In the genomic region with DNA sequence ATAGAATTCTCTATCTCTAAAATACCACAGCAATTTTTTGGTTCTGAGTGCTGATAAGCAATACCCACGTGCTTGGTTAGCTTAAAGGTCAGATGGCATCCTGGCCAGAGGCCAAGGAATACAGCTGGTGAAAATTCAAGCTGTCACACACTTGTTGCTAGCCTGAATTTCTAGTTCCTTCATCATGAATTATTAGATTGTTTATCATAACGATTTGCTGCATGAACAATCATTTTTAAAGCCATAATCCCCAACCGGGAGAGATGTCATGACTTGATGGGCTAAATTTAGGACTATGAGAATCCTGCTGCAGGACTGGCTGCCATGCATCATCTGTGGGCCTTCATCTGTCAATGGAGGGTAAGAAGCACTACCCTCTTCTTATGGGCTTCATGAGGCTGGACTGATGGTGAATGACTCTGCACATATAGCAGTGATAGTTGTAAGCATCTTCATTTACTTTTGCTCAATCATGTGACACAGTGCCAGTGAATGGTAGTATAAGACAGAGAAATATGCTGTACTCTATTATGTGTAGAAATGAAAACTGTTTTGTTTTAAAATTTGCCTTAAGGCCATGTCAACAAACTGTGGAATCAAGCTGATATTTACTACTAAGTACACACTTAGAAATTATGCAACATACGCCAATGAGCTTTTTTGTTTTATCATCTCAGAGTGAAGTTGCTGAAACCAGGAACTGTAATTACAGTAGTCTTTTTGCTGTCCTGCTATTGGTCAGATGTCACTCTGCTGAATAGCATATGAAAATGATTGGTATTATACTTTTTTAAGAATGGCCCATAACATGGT, we compare ENCODE assay signal across 11 cellular contexts.
A peak's percentile ranks its signal among the peaks of the same experiment; 100 is the strongest.
DNase-seq lines count a peak whose midpoint lies in the region; ATAC-seq and TF ChIP-seq lines count a peak whose summit lies in the region.
"Had no signal": no experiment of that assay in that cellular context is flagged by ENCODE, and none has a peak within 500 bp of the region (broad histone marks: within the 10 kb centered on the region; RNA-seq: fewer than 3 reads in every experiment).

No MANE protein-coding gene starts in this region.

- CTCF ChIA-PET in activated CD4-positive, alpha-beta T cell treated with anti-CD3 and anti-CD28 coated beads, Interleukin-2, amount 10 ng/mL, durations not matched to agents 7 days and 5 days (lab: Charles Lee), result no interaction called here
- CTCF ChIA-PET in naive thymus-derived CD4-positive, alpha-beta T cell (lab: Charles Lee), result interaction anchor here (0.5 kb wide), 1 partner anchor 132 kb away, joined by 5 read pairs; no protein-coding TSS in a partner anchor

- no peaks in the 10 kb centered on the region for H3K4me1 Mint-ChIP-seq in activated CD4-positive, alpha-beta T cell treated with anti-CD3 and anti-CD28 coated beads, Interleukin-2, amount 10 ng/mL, durations not matched to agents 7 days and 5 days
- no peaks in the 10 kb centered on the region for H3K4me1 Mint-ChIP-seq in naive thymus-derived CD4-positive, alpha-beta T cell

- DNase-seq in HT-29 (ENCODE audit: low spot score), result peak; percentile 47
- peak; percentile 63 for DNase-seq in NCI-H82 treated with DMSO at 0.1 percent for 48 hours (lab: John Stamatoyannopoulos, UW; ENCODE audit: unreplicated experiment)
- DNase-seq in fibroblast of peridontal ligament (ENCODE audit: extremely low read depth), result peak; percentile 52
- peak; percentile 52 for DNase-seq in retinal pigment epithelial cell (ENCODE audit: low read depth)
- no peak for DNase-seq in activated CD4-positive, alpha-beta T cell treated with anti-CD3 and anti-CD28 coated beads, Interleukin-2, amount 10 ng/mL, durations not matched to agents 7 days and 5 days
- DNase-seq in medulla oblongata (ENCODE audit: extremely low spot score), result no peak
- no peak for DNase-seq in naive thymus-derived CD4-positive, alpha-beta T cell
- DNase-seq: activated CD4-positive, alpha-beta T cell treated with anti-CD3 and anti-CD28 coated beads, Interleukin-2, amount 50 U/mL, for 1 hour had no signal

- no peaks in the 10 kb centered on the region for H3K27me3 ChIP-seq in naive thymus-derived CD4-positive, alpha-beta T cell (ENCODE audit: control insufficient read depth in 2 of 2, insufficient read depth in 2 of 2, low read length in 2 of 2)
- H3K27me3 ChIP-seq: heart right ventricle had no signal

- H3K9me3 Mint-ChIP-seq in activated CD4-positive, alpha-beta T cell treated with anti-CD3 and anti-CD28 coated beads, Interleukin-2, amount 10 ng/mL, durations not matched to agents 7 days and 5 days, result no peaks in the 10 kb centered on the region
- H3K9me3 Mint-ChIP-seq in naive thymus-derived CD4-positive, alpha-beta T cell, result peaks cover 0 to 4% (median 0%) of the 10 kb centered on the region in 11 donors

- no peak for TF ChIP-seq CTCF in retinal pigment epithelial cell (conservative IDR thresholded peaks at IDR 0.05; ENCODE audit: low read depth, low read length)

- no peaks in the 10 kb centered on the region for H3K36me3 Mint-ChIP-seq in activated CD4-positive, alpha-beta T cell treated with anti-CD3 and anti-CD28 coated beads, Interleukin-2, amount 10 ng/mL, durations not matched to agents 7 days and 5 days (ENCODE audit: low read depth)
- no peaks in the 10 kb centered on the region for H3K36me3 Mint-ChIP-seq in naive thymus-derived CD4-positive, alpha-beta T cell

- H3K27me3 Mint-ChIP-seq in activated CD4-positive, alpha-beta T cell treated with anti-CD3 and anti-CD28 coated beads, Interleukin-2, amount 10 ng/mL, durations not matched to agents 7 days and 5 days, result peaks cover 2% of the 10 kb centered on the region
- peaks cover 2 to 17% (median 9%) of the 10 kb centered on the region in 5 donors for H3K27me3 Mint-ChIP-seq in naive thymus-derived CD4-positive, alpha-beta T cell

- H3K4me1 ChIP-seq in naive thymus-derived CD4-positive, alpha-beta T cell (ENCODE audit: control insufficient read depth in 2 of 2, insufficient read depth in 2 of 2, low read length in 2 of 2), result no peaks in the 10 kb centered on the region
- H3K4me1 ChIP-seq: parathyroid adenoma had no signal

- H3K36me3 ChIP-seq in naive thymus-derived CD4-positive, alpha-beta T cell (ENCODE audit: control insufficient read depth in 2 of 3, insufficient read depth in 3 of 3, low read length in 3 of 3), result no peaks in the 10 kb centered on the region
- H3K36me3 ChIP-seq: heart right ventricle had no signal

- intact Hi-C loops in naive thymus-derived CD4-positive, alpha-beta T cell (cut with micrococcal nuclease), result no loop called here

- POLR2A ChIA-PET in activated CD4-positive, alpha-beta T cell treated with anti-CD3 and anti-CD28 coated beads, Interleukin-2, amount 10 ng/mL, durations not matched to agents 7 days and 5 days (lab: Charles Lee), result no interaction called here
- POLR2A ChIA-PET in naive thymus-derived CD4-positive, alpha-beta T cell (lab: Charles Lee), result no interaction called here

- no peak for ATAC-seq in GM18505 (IDR thresholded peaks at IDR 0.05; ENCODE audit: unreplicated experiment)
- ATAC-seq in naive thymus-derived CD4-positive, alpha-beta T cell, result no peak

- no peak overlapping the region for H3K4me3 ChIP-seq in retinal pigment epithelial cell (ENCODE audit: low read length)
- no peak overlapping the region for H3K4me3 ChIP-seq in naive thymus-derived CD4-positive, alpha-beta T cell (ENCODE audit: low read length)
- H3K4me3 ChIP-seq: heart right ventricle had no signal

- no peak overlapping the region for H3K4me3 Mint-ChIP-seq in activated CD4-positive, alpha-beta T cell treated with anti-CD3 and anti-CD28 coated beads, Interleukin-2, amount 10 ng/mL, durations not matched to agents 7 days and 5 days
- no peak overlapping the region for H3K4me3 Mint-ChIP-seq in naive thymus-derived CD4-positive, alpha-beta T cell

- no peak overlapping the region for H3K27ac Mint-ChIP-seq in activated CD4-positive, alpha-beta T cell treated with anti-CD3 and anti-CD28 coated beads, Interleukin-2, amount 10 ng/mL, durations not matched to agents 7 days and 5 days
- no peak overlapping the region for H3K27ac Mint-ChIP-seq in naive thymus-derived CD4-positive, alpha-beta T cell

- TF ChIP-seq POLR2A in GM18505 (IDR thresholded peaks at IDR 0.05; ENCODE audit: borderline replicate concordance, extremely low read depth, insufficient read depth, insufficient read length), result no peak

- H3K27ac ChIP-seq in naive thymus-derived CD4-positive, alpha-beta T cell (ENCODE audit: low read depth, low read length), result no peak overlapping the region
- H3K27ac ChIP-seq: parathyroid adenoma had no signal

- H3K9me3 ChIP-seq in naive thymus-derived CD4-positive, alpha-beta T cell (ENCODE audit: control insufficient read depth in 2 of 3, low read length in 3 of 3), result no peaks in the 10 kb centered on the region
- H3K9me3 ChIP-seq: heart right ventricle had no signal

Comparison
In these comparisons a context has a peak if more than half of its experiments do, and no peak if none do; other contexts are left out.
1. DNase-seq: peak in HT-29 (single experiment), NCI-H82 treated with DMSO at 0.1 percent for 48 hours (single experiment), fibroblast of peridontal ligament (single experiment) and retinal pigment epithelial cell (single experiment); none in activated CD4-positive, alpha-beta T cell treated with anti-CD3 and anti-CD28 coated beads, Interleukin-2, amount 10 ng/mL, durations not matched to agents 7 days and 5 days (single experiment), medulla oblongata (single experiment) and naive thymus-derived CD4-positive, alpha-beta T cell (0 of 9).